ENCODE assay signal across 25 cellular contexts in the genomic region with DNA sequence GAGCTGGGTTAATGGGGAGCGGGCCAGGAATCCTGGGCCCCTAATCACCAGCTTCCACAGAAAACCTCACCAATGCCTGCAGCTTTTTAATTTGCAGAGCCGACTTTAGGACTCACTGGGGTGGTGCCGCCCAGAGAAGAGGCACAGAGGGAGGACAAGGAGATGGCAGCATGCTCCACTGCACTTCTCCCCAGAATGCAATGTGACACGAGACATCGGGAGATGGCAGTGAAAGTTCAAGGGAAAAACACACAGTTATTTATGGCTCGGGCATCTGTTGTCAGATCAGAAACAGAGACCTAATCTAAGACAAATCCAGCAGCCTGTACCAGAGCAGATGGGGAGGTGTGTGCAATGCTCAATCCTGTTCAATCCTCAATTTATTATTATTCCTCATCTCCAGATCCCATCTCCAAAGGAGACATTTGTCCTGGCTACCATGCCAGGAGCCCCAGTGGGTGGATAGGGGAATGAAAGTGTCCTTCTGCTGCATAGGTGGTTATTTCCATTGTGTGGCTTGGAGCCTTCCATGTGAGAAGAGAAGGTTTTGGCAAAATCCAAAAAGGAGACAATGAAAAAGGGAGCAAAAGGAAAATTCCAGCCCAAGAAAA.
"Had no signal": no experiment of that assay in that cellular context is flagged by ENCODE, and none has a peak within 500 bp of the region (broad histone marks: within the 10 kb centered on the region; RNA-seq: fewer than 3 reads in every experiment).

No MANE protein-coding gene starts in this region.

- H3K36me3 Mint-ChIP-seq: activated naive CD8-positive, alpha-beta T cell treated with anti-CD3 and anti-CD28 coated beads for 36 hours; brain; mesothelial cell of epicardium; naive thymus-derived CD4-positive, alpha-beta T cell; stimulated activated naive B cell treated with anti-CD40 and anti-IgM and Interleukin-4, amounts not matched to agents 10 μg/mL and 1 μg/mL and 100 μg/mL, for 72 hours had no signal

- H3K4me3 Mint-ChIP-seq: activated naive CD4-positive, alpha-beta T cell treated with anti-CD3 and anti-CD28 coated beads for 36 hours; activated naive CD8-positive, alpha-beta T cell treated with anti-CD3 and anti-CD28 coated beads for 36 hours; brain; dendritic cell treated with granulocyte-macrophage colony-stimulating factor and Interleukin-4, amounts not matched to agents 40 ng/mL and 50 ng/mL, for 4 days; mesothelial cell of epicardium; naive thymus-derived CD4-positive, alpha-beta T cell; stimulated activated naive B cell treated with anti-CD40 and anti-IgM and Interleukin-4, amounts not matched to agents 10 μg/mL and 1 μg/mL and 100 μg/mL, for 72 hours had no signal

- H3K27ac ChIP-seq: ascending aorta, cardiac muscle cell, ovary, prostate gland, stomach, suprapubic skin, tibial artery, upper lobe of right lung, VCaP had no signal

- H3K9me3 Mint-ChIP-seq: activated naive CD4-positive, alpha-beta T cell treated with anti-CD3 and anti-CD28 coated beads for 36 hours had no signal

- H3K27me3 ChIP-seq: ascending aorta, cardiac muscle cell, ovary, stomach, suprapubic skin, upper lobe of right lung had no signal

- H3K4me3 ChIP-seq: ascending aorta, cardiac muscle cell, ovary, prostate gland, stomach, suprapubic skin, tibial artery, upper lobe of right lung had no signal

- H3K4me1 Mint-ChIP-seq: activated naive CD8-positive, alpha-beta T cell treated with anti-CD3 and anti-CD28 coated beads for 36 hours; brain; mesothelial cell of epicardium; naive thymus-derived CD4-positive, alpha-beta T cell; stimulated activated naive B cell treated with anti-CD40 and anti-IgM and Interleukin-4, amounts not matched to agents 10 μg/mL and 1 μg/mL and 100 μg/mL, for 72 hours had no signal

- DNase-seq: activated CD4-positive, alpha-beta T cell treated with anti-CD3 and anti-CD28 coated beads for 48 hours; activated CD4-positive, alpha-beta T cell treated with anti-CD3 and anti-CD28 coated beads, Interleukin-2, amount 50 U/mL, for 48 hours; activated CD8-positive, alpha-beta memory T cell treated with anti-CD3 and anti-CD28 coated beads for 24 hours; activated effector memory CD4-positive, alpha-beta T cell treated with anti-CD3 and anti-CD28 coated beads, Interleukin-2, amount 50 U/mL, for 16 hours; activated naive CD4-positive, alpha-beta T cell treated with anti-CD3 and anti-CD28 coated beads for 36 hours; activated naive CD8-positive, alpha-beta T cell treated with anti-CD3 and anti-CD28 coated beads for 36 hours; kidney; left colon; naive thymus-derived CD4-positive, alpha-beta T cell; ovary; stimulated activated CD4-positive, alpha-beta T cell treated with anti-CD3 and anti-CD28 coated beads, Interleukin-15, amount 100 ng/mL, for 24 hours; stimulated activated CD4-positive, alpha-beta T cell treated with anti-CD3 and anti-CD28 coated beads, Interleukin-2, amount 100 ng/mL, for 24 hours; stimulated activated naive B cell treated with anti-CD40 and anti-IgM and Interleukin-4, amounts not matched to agents 10 μg/mL and 1 μg/mL and 100 μg/mL, for 72 hours; stomach; tibial artery; upper lobe of right lung had no signal

- H3K36me3 ChIP-seq: ascending aorta, cardiac muscle cell, ovary, prostate gland, stomach, suprapubic skin, tibial artery, upper lobe of right lung had no signal

- H3K4me1 ChIP-seq: ascending aorta, prostate gland, stomach, suprapubic skin, tibial artery, upper lobe of right lung had no signal

- H3K27me3 Mint-ChIP-seq: dendritic cell treated with granulocyte-macrophage colony-stimulating factor and Interleukin-4, amounts not matched to agents 40 ng/mL and 50 ng/mL, for 4 days; stimulated activated naive B cell treated with anti-CD40 and anti-IgM and Interleukin-4, amounts not matched to agents 10 μg/mL and 1 μg/mL and 100 μg/mL, for 72 hours had no signal

- ATAC-seq: activated CD4-positive, CD25-positive, alpha-beta regulatory T cell treated with anti-CD3 and anti-CD28 coated beads, Interleukin-2, amount 50 U/mL, for 24 hours; left colon; naive thymus-derived CD4-positive, alpha-beta T cell; stimulated activated naive B cell treated with anti-CD40 and anti-IgM and Interleukin-4, amounts not matched to agents 10 μg/mL and 1 μg/mL and 100 μg/mL, for 72 hours; upper lobe of right lung had no signal

- H3K9me3 ChIP-seq: ascending aorta, ovary, prostate gland, suprapubic skin, upper lobe of right lung had no signal

- H3K27ac Mint-ChIP-seq: activated naive CD4-positive, alpha-beta T cell treated with anti-CD3 and anti-CD28 coated beads for 36 hours; activated naive CD8-positive, alpha-beta T cell treated with anti-CD3 and anti-CD28 coated beads for 36 hours; brain; dendritic cell treated with granulocyte-macrophage colony-stimulating factor and Interleukin-4, amounts not matched to agents 40 ng/mL and 50 ng/mL, for 4 days; mesothelial cell of epicardium; naive thymus-derived CD4-positive, alpha-beta T cell; stimulated activated naive B cell treated with anti-CD40 and anti-IgM and Interleukin-4, amounts not matched to agents 10 μg/mL and 1 μg/mL and 100 μg/mL, for 72 hours had no signal
